In the genomic region with DNA sequence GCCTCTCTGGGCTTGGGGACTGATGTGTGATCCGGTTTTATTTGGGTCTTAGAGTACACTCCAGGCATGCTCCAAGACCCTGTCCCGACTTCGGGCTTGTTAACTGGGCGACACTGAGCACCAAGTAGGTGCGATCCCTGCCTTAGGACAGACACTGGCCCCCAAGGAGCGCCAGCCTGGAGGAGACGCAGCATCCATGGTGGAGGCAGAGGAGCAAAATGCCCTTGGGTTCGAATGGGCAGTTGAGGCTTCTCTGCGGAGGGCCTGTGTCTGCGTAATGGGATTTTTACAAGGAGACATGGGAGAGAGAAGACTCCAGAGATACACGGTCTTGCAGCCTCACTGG, we compare ENCODE assay signal across 9 cellular contexts. TPM values are rescaled to one million over a fixed set of nuclear protein-coding genes. Genes with fewer than 3 reads are reported as not detected.
A peak's percentile ranks its signal among the peaks of the same experiment; 100 is the strongest.
DNase-seq lines count a peak whose midpoint lies in the region; ATAC-seq, FAIRE-seq and TF ChIP-seq lines count a peak whose summit lies in the region.
"Had no signal": no experiment of that assay in that cellular context is flagged by ENCODE, and none has a peak within 500 bp of the region (broad histone marks: within the 10 kb centered on the region; RNA-seq: fewer than 3 reads in every experiment).

No MANE protein-coding gene starts in this region.

- peaks cover 4% of the 10 kb centered on the region for H3K9me1 ChIP-seq in K562 (ENCODE audit: control insufficient read depth, insufficient read depth, low read length)

- peak overlapping the region; percentile 87 for H2AFZ ChIP-seq in K562 (ENCODE audit: low read depth, low read length)

- no peak overlapping the region for H3K4me3 ChIP-seq in K562
- H3K4me3 ChIP-seq in mesendoderm (ENCODE audit: low read length) = no peak overlapping the region
- H3K4me3 ChIP-seq in upper lobe of left lung = peak overlapping the region in 3 of 4 donors; percentile 83 to 98 (median 97)

- peak overlapping the region; percentile 1 for H3K18ac ChIP-seq in mesendoderm (ENCODE audit: low read length)

- H3K79me2 ChIP-seq in K562 (ENCODE audit: control insufficient read depth, insufficient read depth, low read length) (peaks cover 25% of the 10 kb centered on the region), mesendoderm (ENCODE audit: control insufficient read depth, insufficient read depth, low read length) (peaks cover 22% of the 10 kb centered on the region)

- peak overlapping the region; percentile 57 for H3K4me2 ChIP-seq in K562 (ENCODE audit: insufficient read depth, low read length)
- peak overlapping the region; percentile 20 for H3K4me2 ChIP-seq in mesendoderm (ENCODE audit: low read length)

- H3K4ac ChIP-seq in mesendoderm (ENCODE audit: low read depth, low read length) = peak overlapping the region; percentile 29

- TF ChIP-seq RAD21 in K562 (CRISPR knock-in tag; conservative IDR thresholded peaks at IDR 0.05 in 1 of 2, IDR thresholded peaks at IDR 0.05 in 1 of 2) = no peak

- TF ChIP-seq POLR2A in K562 (conservative IDR thresholded peaks at IDR 0.05) = no peak
- no peak for TF ChIP-seq POLR2A in upper lobe of left lung (IDR thresholded peaks at IDR 0.05)

- TF ChIP-seq CTCF in K562 (IDR thresholded peaks at IDR 0.05 in 2 of 3, conservative IDR thresholded peaks at IDR 0.05 in 1 of 3; ENCODE audit: insufficient read depth in 2 of 3, low read depth in 1 of 3, low read length in 3 of 3) (no peak), upper lobe of left lung (IDR thresholded peaks at IDR 0.05) (no peak)

- no peaks in the 10 kb centered on the region for H4K20me1 ChIP-seq in K562 (replicated peaks; ENCODE audit: control insufficient read depth, insufficient read depth, low read length)

- peak overlapping the region; percentile 80 for H2AK5ac ChIP-seq in mesendoderm (ENCODE audit: low read length)

- CTCF ChIA-PET in activated naive CD4-positive, alpha-beta T cell treated with anti-CD3 and anti-CD28 coated beads, Interleukin-2, amount 10 ng/mL, durations not matched to agents 7 days and 5 days (lab: Charles Lee) = no interaction called here
- CTCF ChIA-PET in K562 (lab: Yijun Ruan, JAX; ENCODE audit: low intra/inter-chr PET ratio) = no interaction called here

- in situ Hi-C loops in K562 (cut with MboI) = no loop called here

- no peak overlapping the region for H3K27ac Mint-ChIP-seq in activated naive CD4-positive, alpha-beta T cell treated with anti-CD3 and anti-CD28 coated beads, Interleukin-2, amount 10 ng/mL, durations not matched to agents 7 days and 5 days

- peak overlapping the region; percentile 78 for H4K5ac ChIP-seq in mesendoderm (ENCODE audit: low read length)

- no TSS peak for BruUV-seq in K562 (replicated peaks; lab: Mats Ljungman, UMichigan)

- no peak overlapping the region for H3K27ac ChIP-seq in K562 (ENCODE audit: extremely low read depth, low read depth, low read length)
- H3K27ac ChIP-seq in mesendoderm (ENCODE audit: low read depth, low read length) = no peak overlapping the region
- peak overlapping the region in 3 of 4 donors; percentile 96 to 98 (median 97) for H3K27ac ChIP-seq in upper lobe of left lung

- H3K36me3 ChIP-seq in K562 (ENCODE audit: control insufficient read depth, insufficient read depth, low read length) (peaks cover 22% of the 10 kb centered on the region; the same call in 2 of the 3 replicates), mesendoderm (ENCODE audit: control insufficient read depth, insufficient read depth, low read length) (no peaks in the 10 kb centered on the region), upper lobe of left lung (peaks cover 0 to 19% (median 6%) of the 10 kb centered on the region in 4 donors)

- no peak overlapping the region for H4K8ac ChIP-seq in mesendoderm (ENCODE audit: low read depth, low read length)

- H3K79me1 ChIP-seq in mesendoderm (ENCODE audit: low read length) = peaks cover 14% of the 10 kb centered on the region

- H3K4me1 Mint-ChIP-seq in activated naive CD4-positive, alpha-beta T cell treated with anti-CD3 and anti-CD28 coated beads, Interleukin-2, amount 10 ng/mL, durations not matched to agents 7 days and 5 days = peaks cover 47% of the 10 kb centered on the region

- peak overlapping the region; percentile 4 for H3K23ac ChIP-seq in mesendoderm (ENCODE audit: low read length)

- no peaks in the 10 kb centered on the region for H3K9me3 Mint-ChIP-seq in activated naive CD4-positive, alpha-beta T cell treated with anti-CD3 and anti-CD28 coated beads, Interleukin-2, amount 10 ng/mL, durations not matched to agents 7 days and 5 days

- FAIRE-seq in K562 (lab: Jason Lieb, UNC) = no peak

- POLR2A ChIA-PET in K562 (lab: Yijun Ruan, JAX) = interaction anchor here (1.0 to 2.0 kb wide), 2 partner anchors 11 to 13 kb away, joined by 3 to 12 read pairs; no protein-coding TSS in a partner anchor

- 54% methylated on average over 11 of the region's 11 CpGs for WGBS in K562 (ENCODE audit: insufficient coverage, low coverage, missing lambda C conversion rate)
- no CpG with 5 or more reads among the region's 11 CpGs for WGBS in mesendoderm (ENCODE audit: extremely low coverage, insufficient coverage, low lambda C conversion rate)
- whole genome bisulfite sequencing in upper lobe of left lung, 2 donors = 86 to 93% methylated on average over 7 to 11 of the region's 11 CpGs

- H3K27me3 Mint-ChIP-seq in activated naive CD4-positive, alpha-beta T cell treated with anti-CD3 and anti-CD28 coated beads, Interleukin-2, amount 10 ng/mL, durations not matched to agents 7 days and 5 days = peaks cover 23% of the 10 kb centered on the region

- H3K9me3 ChIP-seq in K562 (replicated peaks; ENCODE audit: control insufficient read depth, insufficient read depth, low read depth, low read length) (no peaks in the 10 kb centered on the region), upper lobe of left lung (no peaks in the 10 kb centered on the region)

- intact Hi-C loops in K562 (cut with micrococcal nuclease) = no loop called here

- peak overlapping the region; percentile 12 for H2BK5ac ChIP-seq in mesendoderm (ENCODE audit: low read length)

- H3K27me3 ChIP-seq in K562 (ENCODE audit: control insufficient read depth in 2 of 2, insufficient read depth in 2 of 2, low read length in 2 of 2) (peaks cover 28 to 33% of the 10 kb centered on the region in 2 experiments), mesendoderm (ENCODE audit: insufficient read depth, low read length, poor library complexity) (no peaks in the 10 kb centered on the region), upper lobe of left lung (no peaks in the 10 kb centered on the region)

- H2BK120ac ChIP-seq in mesendoderm (ENCODE audit: low read depth, low read length) = no peak overlapping the region

- H3K9ac ChIP-seq in K562 (ENCODE audit: insufficient read depth in 1 of 2, low read depth in 2 of 2, low read length in 2 of 2) (no peak overlapping the region), mesendoderm (ENCODE audit: low read length) (peak overlapping the region; percentile 36)

- ATAC-seq in K562 (no peak), upper lobe of left lung (ENCODE audit: low FRiP score in 2 of 2) (no peak)

- no peak for DNase-seq in activated naive CD4-positive, alpha-beta T cell treated with anti-CD3 and anti-CD28 coated beads, Interleukin-2, amount 10 ng/mL, durations not matched to agents 7 days and 5 days
- no peak for DNase-seq in activated naive CD4-positive, alpha-beta T cell treated with Interleukin-2 at 50 U/mL for 16 hours
- no peak for DNase-seq in K562 (ENCODE audit: extremely low read depth in 1 of 4, low spot score in 3 of 4)
- no peak for DNase-seq in mesendoderm
- no peak for DNase-seq in upper lobe of left lung
- DNase-seq in dedifferentiated amniotic fluid mesenchymal stem cell (ENCODE audit: extremely low spot score) = no peak
- DNase-seq in DMS114 treated with DMSO at 0.1 percent for 48 hours (lab: John Stamatoyannopoulos, UW; ENCODE audit: unreplicated experiment) = no peak
- DNase-seq in OCI-M1 (lab: John Stamatoyannopoulos, UW) = no peak

- H3K56ac ChIP-seq in mesendoderm (ENCODE audit: low read length) = peak overlapping the region; percentile 66

- peak overlapping the region; percentile 73 for H3K4me3 Mint-ChIP-seq in activated naive CD4-positive, alpha-beta T cell treated with anti-CD3 and anti-CD28 coated beads, Interleukin-2, amount 10 ng/mL, durations not matched to agents 7 days and 5 days

- H3K4me1 ChIP-seq in K562 (replicated peaks in 1 of 2; ENCODE audit: control insufficient read depth in 2 of 2, insufficient read depth in 2 of 2, low read length in 2 of 2) (peaks cover 10 to 17% of the 10 kb centered on the region in 2 experiments; a peak in 4 of 5 replicates), mesendoderm (ENCODE audit: control insufficient read depth, low read depth, low read length) (peaks cover 15% of the 10 kb centered on the region), upper lobe of left lung (peaks cover 33 to 43% (median 37%) of the 10 kb centered on the region in 4 donors)

- TF ChIP-seq EP300 in K562 (IDR thresholded peaks at IDR 0.05; ENCODE audit: low read length) = no peak
- TF ChIP-seq EP300 in upper lobe of left lung (IDR thresholded peaks at IDR 0.05) = no peak

- peaks cover 25% of the 10 kb centered on the region for H3K36me3 Mint-ChIP-seq in activated naive CD4-positive, alpha-beta T cell treated with anti-CD3 and anti-CD28 coated beads, Interleukin-2, amount 10 ng/mL, durations not matched to agents 7 days and 5 days

- no peak overlapping the region for H2BK15ac ChIP-seq in mesendoderm (replicated peaks; ENCODE audit: low read depth)

RNA-seq across cellular contexts. Expression of a gene that starts 0.6 kb away (rescaled TPM):
- total RNA-seq in K562 (2011; cell fraction: chromatin; rRNA removed; ENCODE audit: low replicate concordance) = 110 and 155 TPM in 2 replicates
- 95.4 and 123 TPM in 2 replicates for total RNA-seq in K562 (2011; cell fraction: nucleolus; rRNA removed)
- 110 and 121 TPM in 2 replicates for total RNA-seq in K562 (2011; cell fraction: nucleoplasm; rRNA removed)
- 30.8 and 42.0 TPM in 2 replicates for total RNA-seq in K562 (2014; rRNA removed)
- total RNA-seq in K562 (2014; rRNA removed; fragmentation: Illumina TruSeq; extraction: Trizol) = 24.3 and 28.2 TPM in 2 replicates
- total RNA-seq in K562 (2015; rRNA removed; fragmentation: Illumina TruSeq; extraction: Trizol) = 36.4 and 44.5 TPM in 2 replicates
- 36.4 and 42.6 TPM in 2 replicates for total RNA-seq in K562 (2021)
- polyA plus RNA-seq in K562 (2011; rRNA removed) = 46.3 and 50.4 TPM in 2 replicates
- 30.6 and 34.6 TPM in 2 replicates for polyA plus RNA-seq in K562 (2011; cell fraction: cytosol; rRNA removed)
- polyA plus RNA-seq in K562 (2011; cell fraction: nucleus; rRNA removed) = 121 and 133 TPM in 2 replicates
- polyA plus RNA-seq in K562 (2012) = 30.2 and 57.3 TPM in 2 replicates
- 26.4 and 26.7 TPM in 2 replicates for polyA plus RNA-seq in K562 (2014; fragmentation: Illumina TruSeq; extraction: Trizol)
- under 1 TPM; 0.32 to 0.37 TPM for polyA plus RNA-seq in K562 (2014; fragmentation: Nextera tagmentation; extraction: Ambion mirVana)
- polyA plus RNA-seq in K562 (2014; rRNA removed) = 34.3 and 41.4 TPM in 2 replicates
- 32.2 and 37.5 TPM in 2 replicates for polyA minus RNA-seq in K562 (2011; rRNA and poly(A)+ RNA removed)
- 16.3 and 23.9 TPM in 2 replicates for polyA minus RNA-seq in K562 (2011; cell fraction: cytosol; rRNA and poly(A)+ RNA removed)
- 53.7 and 96.3 TPM in 2 replicates for polyA minus RNA-seq in K562 (2011; cell fraction: nucleus; rRNA and poly(A)+ RNA removed)
- 23.7 TPM for polyA plus RNA-seq in mesendoderm (2013, experiment 1 of 2)
- 22.2 TPM for polyA plus RNA-seq in mesendoderm (2013, experiment 2 of 2)
- 100 to 1,000 TPM in 2 of 6 donors, 10 to 100 TPM in 4; 51.1 to 118 (median 66.2) TPM for total RNA-seq in upper lobe of left lung

RNA-seq across cellular contexts. Expression of a gene that starts 14.3 kb away (rescaled TPM):
- not detected in 2 replicates for total RNA-seq in K562 (2011; cell fraction: chromatin; rRNA removed; ENCODE audit: low replicate concordance)
- not detected in 2 replicates for total RNA-seq in K562 (2011; cell fraction: nucleolus; rRNA removed)
- total RNA-seq in K562 (2011; cell fraction: nucleoplasm; rRNA removed) = not detected in 2 replicates
- total RNA-seq in K562 (2014; rRNA removed) (not detected in 2 replicates), K562 (2014; rRNA removed; fragmentation: Illumina TruSeq; extraction: Trizol) (not detected in 2 replicates), K562 (2015; rRNA removed; fragmentation: Illumina TruSeq; extraction: Trizol) (not detected in 2 replicates), K562 (2021) (not detected in 2 replicates), upper lobe of left lung (not detected)
- polyA plus RNA-seq in K562 (2011; rRNA removed) (not detected in 2 replicates), K562 (2014; fragmentation: Illumina TruSeq; extraction: Trizol) (not detected in 2 replicates), K562 (2014; fragmentation: Nextera tagmentation; extraction: Ambion mirVana) (not detected), K562 (2014; rRNA removed) (not detected in 2 replicates)
- polyA plus RNA-seq in K562 (2011; cell fraction: cytosol; rRNA removed) = not detected in 2 replicates
- polyA plus RNA-seq in K562 (2011; cell fraction: nucleus; rRNA removed) = not detected in 2 replicates
- not detected in 2 replicates for polyA plus RNA-seq in K562 (2012)
- not detected in 2 replicates for polyA minus RNA-seq in K562 (2011; rRNA and poly(A)+ RNA removed)
- polyA minus RNA-seq in K562 (2011; cell fraction: cytosol; rRNA and poly(A)+ RNA removed) = not detected in 2 replicates
- not detected in 2 replicates for polyA minus RNA-seq in K562 (2011; cell fraction: nucleus; rRNA and poly(A)+ RNA removed)
- not detected for polyA plus RNA-seq in mesendoderm (2013, experiment 1 of 2)
- polyA plus RNA-seq in mesendoderm (2013, experiment 2 of 2) = not detected
- total RNA-seq: T-helper 2 cell treated with Interferon-gamma antibody and Interleukin-4, amounts not matched to agents 100 ng/mL and 5 ng/mL, for 36 hours had no signal

RNA-seq across cellular contexts. Expression of a gene that starts 42.8 kb away (rescaled TPM):
- not detected in 2 replicates for total RNA-seq in K562 (2011; cell fraction: chromatin; rRNA removed; ENCODE audit: low replicate concordance)
- not detected in 2 replicates for total RNA-seq in K562 (2011; cell fraction: nucleolus; rRNA removed)
- not detected in 2 replicates for total RNA-seq in K562 (2011; cell fraction: nucleoplasm; rRNA removed)
- total RNA-seq in K562 (2014; rRNA removed) = not detected in 2 replicates
- not detected in 2 replicates for total RNA-seq in K562 (2014; rRNA removed; fragmentation: Illumina TruSeq; extraction: Trizol)
- not detected in 2 replicates for total RNA-seq in K562 (2015; rRNA removed; fragmentation: Illumina TruSeq; extraction: Trizol)
- total RNA-seq in K562 (2021) = not detected in 2 replicates
- polyA plus RNA-seq in K562 (2011; rRNA removed) = not detected in 2 replicates
- polyA plus RNA-seq in K562 (2011; cell fraction: cytosol; rRNA removed) = not detected in 2 replicates
- polyA plus RNA-seq in K562 (2011; cell fraction: nucleus; rRNA removed) = not detected in 2 replicates
- not detected in 2 replicates for polyA plus RNA-seq in K562 (2012)
- polyA plus RNA-seq in K562 (2014; fragmentation: Illumina TruSeq; extraction: Trizol) = not detected in 2 replicates
- polyA plus RNA-seq in K562 (2014; fragmentation: Nextera tagmentation; extraction: Ambion mirVana) = not detected
- polyA plus RNA-seq in K562 (2014; rRNA removed) = not detected in 2 replicates
- polyA minus RNA-seq in K562 (2011; rRNA and poly(A)+ RNA removed) = not detected in 2 replicates
- polyA minus RNA-seq in K562 (2011; cell fraction: cytosol; rRNA and poly(A)+ RNA removed) = not detected in 2 replicates
- not detected in 2 replicates for polyA minus RNA-seq in K562 (2011; cell fraction: nucleus; rRNA and poly(A)+ RNA removed)
- 0.01 TPM for polyA plus RNA-seq in mesendoderm (2013, experiment 1 of 2)
- polyA plus RNA-seq in mesendoderm (2013, experiment 2 of 2) = 0.04 TPM
- total RNA-seq in upper lobe of left lung = 10 to 100 TPM in 1 of 6 donors, 1 to 10 TPM in 5; 1.9 to 11.5 (median 4.9) TPM
- total RNA-seq: T-helper 2 cell treated with Interferon-gamma antibody and Interleukin-4, amounts not matched to agents 100 ng/mL and 5 ng/mL, for 36 hours had no signal

Comparison
In these comparisons a context has a peak if more than half of its experiments do, and no peak if none do; other contexts are left out.
1. H3K27ac ChIP-seq: peak in upper lobe of left lung (3 of 4); none in K562 (single experiment) and mesendoderm (single experiment).
2. H3K4me3 ChIP-seq: peak in upper lobe of left lung (3 of 4); none in K562 (single experiment) and mesendoderm (single experiment).